ENCODE assay signal across 13 cellular contexts in the genomic region with DNA sequence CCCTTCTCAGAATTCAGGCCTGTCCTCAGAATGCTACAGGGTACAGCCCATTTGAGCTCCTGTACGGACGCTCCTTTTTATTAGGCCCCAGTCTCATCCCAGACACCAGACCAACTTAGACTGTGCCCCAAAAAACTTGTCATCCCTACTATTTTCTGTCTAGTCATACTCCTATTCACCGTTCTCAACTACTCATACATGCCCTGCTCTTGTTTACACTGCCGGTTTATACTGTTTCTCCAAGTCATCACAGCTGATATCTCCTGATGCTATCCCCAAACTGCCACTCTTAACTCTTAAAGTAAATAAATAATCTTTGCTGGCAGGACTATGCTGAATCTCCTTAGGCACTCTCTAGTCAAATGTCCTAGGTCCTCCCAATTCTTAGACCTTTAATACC. TPM values are rescaled to one million over a fixed set of nuclear protein-coding genes. Genes with fewer than 3 reads are reported as not detected.
A peak's percentile ranks its signal among the peaks of the same experiment; 100 is the strongest.
DNase-seq lines count a peak whose midpoint lies in the region; ATAC-seq, FAIRE-seq and TF ChIP-seq lines count a peak whose summit lies in the region.
"Not testable (repeated sequence)": the region's sequence is repeated elsewhere in the genome, so short reads cannot be mapped to it uniquely, and the experiment has no call there.
"Had no signal": no experiment of that assay in that cellular context is flagged by ENCODE, and none has a peak within 500 bp of the region (broad histone marks: within the 10 kb centered on the region; RNA-seq: fewer than 3 reads in every experiment).

No MANE protein-coding gene starts in this region.

- not testable (repeated sequence) for H3K79me1 ChIP-seq in IMR-90 (ENCODE audit: low read depth in 1 of 2, low read length in 2 of 2); mesendoderm (ENCODE audit: low read length)

- H4K20me1 ChIP-seq in IMR-90 (ENCODE audit: insufficient read depth, low read length); K562 (replicated peaks; ENCODE audit: control insufficient read depth, insufficient read depth, low read length): not testable (repeated sequence)

- not testable (repeated sequence) for H3K36me3 ChIP-seq in ES-I3 (ENCODE audit: insufficient read depth, low read length); HUES48 (ENCODE audit: control insufficient read depth, insufficient read depth, low read length); IMR-90 (ENCODE audit: control insufficient read depth, insufficient read depth, low read length); K562 (ENCODE audit: control insufficient read depth, insufficient read depth, low read length); mesendoderm (ENCODE audit: control insufficient read depth, insufficient read depth, low read length)

- not testable (repeated sequence) for FAIRE-seq in A549 (lab: Jason Lieb, UNC); K562 (lab: Jason Lieb, UNC)

- not testable (repeated sequence) for H3K56ac ChIP-seq in IMR-90 (ENCODE audit: extremely low read depth, insufficient read depth, low read length)
- peak overlapping the region; percentile 50 for H3K56ac ChIP-seq in mesendoderm (ENCODE audit: low read length)

- CTCF ChIA-PET in A549 (lab: Yijun Ruan, JAX); IMR-90 (lab: Yijun Ruan, JAX); K562 (lab: Yijun Ruan, JAX; ENCODE audit: low intra/inter-chr PET ratio): not testable (repeated sequence)

- POLR2A ChIA-PET in A549 (lab: Yijun Ruan, JAX); IMR-90 (lab: Charles Lee; ENCODE audit: unreplicated experiment): not testable (repeated sequence)
- POLR2A ChIA-PET in K562 (lab: Yijun Ruan, JAX): interaction anchor here (0.8 to 2.6 kb wide), 3 partner anchors 11 to 17 kb away, joined by 3 to 8 read pairs (median 7); no protein-coding TSS in a partner anchor

- peak overlapping the region; percentile 24; the same call in 1 of the 2 replicates for H3K9ac ChIP-seq in ES-I3 (ENCODE audit: low read depth, low read length)
- H3K9ac ChIP-seq in HUES48 (ENCODE audit: low read depth, low read length); IMR-90 (ENCODE audit: low read depth, low read length); mesendoderm (ENCODE audit: low read length): not testable (repeated sequence)
- peak overlapping the region in 1 of 2 experiments; percentile 72; a peak in 2 of 4 replicates for H3K9ac ChIP-seq in K562 (ENCODE audit: insufficient read depth in 1 of 2, low read depth in 2 of 2, low read length in 2 of 2)

- not testable (repeated sequence) for H2BK5ac ChIP-seq in IMR-90 (ENCODE audit: low read depth, low read length, poor library complexity, severe bottlenecking)
- peak overlapping the region; percentile 54 for H2BK5ac ChIP-seq in mesendoderm (ENCODE audit: low read length)

- not testable (repeated sequence) for H3K27me3 ChIP-seq in HUES48 (ENCODE audit: control insufficient read depth, insufficient read depth, low read length); IMR-90 (ENCODE audit: control insufficient read depth, insufficient read depth, low read length); K562 (ENCODE audit: control insufficient read depth in 2 of 2, insufficient read depth in 2 of 2, low read length in 2 of 2); mesendoderm (ENCODE audit: insufficient read depth, low read length, poor library complexity)

- not testable (repeated sequence) for H3K4me2 ChIP-seq in A549; IMR-90 (ENCODE audit: low read depth, low read length); mesendoderm (ENCODE audit: low read length)
- peak overlapping the region; percentile 70 for H3K4me2 ChIP-seq in K562 (ENCODE audit: insufficient read depth, low read length)

- peaks cover 52% of the 10 kb centered on the region for H3K79me2 ChIP-seq in K562 (ENCODE audit: control insufficient read depth, insufficient read depth, low read length)
- H3K79me2 ChIP-seq in mesendoderm (ENCODE audit: control insufficient read depth, insufficient read depth, low read length): not testable (repeated sequence)

- not testable (repeated sequence) for TF ChIP-seq EP300 in A549 (IDR thresholded peaks at IDR 0.05)
- TF ChIP-seq EP300 in K562 (IDR thresholded peaks at IDR 0.05; ENCODE audit: low read length): peak; percentile 76

- not testable (repeated sequence) for H2AFZ ChIP-seq in IMR-90 (replicated peaks; ENCODE audit: low read length, poor library complexity); K562 (ENCODE audit: low read depth, low read length)

- H4K8ac ChIP-seq in IMR-90 (ENCODE audit: low read depth in 2 of 2, low read length in 2 of 2); mesendoderm (ENCODE audit: low read depth, low read length): not testable (repeated sequence)

- not testable (repeated sequence) for TF ChIP-seq POLR2A in A549 (IDR thresholded peaks at IDR 0.05; ENCODE audit: low read length); IMR-90 (IDR thresholded peaks at IDR 0.05; ENCODE audit: low read depth, low read length)
- TF ChIP-seq POLR2A in K562 (conservative IDR thresholded peaks at IDR 0.05): peak; percentile 58; the same call in 1 of the 2 replicates

- H4K5ac ChIP-seq in IMR-90 (ENCODE audit: low read depth, low read length); mesendoderm (ENCODE audit: low read length): not testable (repeated sequence)

- not testable (repeated sequence) for DNase-seq in A549 (ENCODE audit: low read depth in 1 of 2, low spot score in 1 of 2); IMR-90; K562 (ENCODE audit: extremely low read depth in 1 of 4, low spot score in 3 of 4); mesendoderm

- H3K14ac ChIP-seq in IMR-90 (replicated peaks; ENCODE audit: low read depth, low read length): not testable (repeated sequence)

- TF ChIP-seq RAD21 in A549 (conservative IDR thresholded peaks at IDR 0.05 in 1 of 2, IDR thresholded peaks at IDR 0.05 in 1 of 2); IMR-90 (IDR thresholded peaks at IDR 0.05; ENCODE audit: low read length); K562 (CRISPR knock-in tag; conservative IDR thresholded peaks at IDR 0.05 in 1 of 2, IDR thresholded peaks at IDR 0.05 in 1 of 2): not testable (repeated sequence)

- not testable (repeated sequence) for H3K4me3 ChIP-seq in A549; HUES48 (ENCODE audit: low read depth, low read length); IMR-90 (ENCODE audit: insufficient read depth, low read depth, low read length); mesendoderm (ENCODE audit: low read length)
- H3K4me3 ChIP-seq in K562: peak overlapping the region; percentile 9; the same call in 1 of the 2 replicates

- not testable (repeated sequence) for H2AK9ac ChIP-seq in IMR-90 (replicated peaks; ENCODE audit: low read depth, low read length, poor library complexity)

- BruUV-seq in IMR-90 (replicated peaks; lab: Mats Ljungman, UMichigan); K562 (replicated peaks; lab: Mats Ljungman, UMichigan): not testable (repeated sequence)

- H4K91ac ChIP-seq in IMR-90 (ENCODE audit: insufficient read depth, low read depth, low read length): not testable (repeated sequence)

- 72% methylated on average over 4 of the region's 4 CpGs for WGBS in A549 (ENCODE audit: missing lambda C conversion rate)
- WGBS in IMR-90 (ENCODE audit: extremely low coverage in 2 of 2, insufficient read length in 1 of 2), 2 experiments: no CpG with 5 or more reads among the region's 4 CpGs
- WGBS in K562 (ENCODE audit: insufficient coverage, low coverage, missing lambda C conversion rate): 5% methylated on average over 2 of the region's 4 CpGs
- WGBS in mesendoderm (ENCODE audit: extremely low coverage, insufficient coverage, low lambda C conversion rate): no CpG with 5 or more reads among the region's 4 CpGs

- H3K4me1 ChIP-seq in A549; HUES48 (ENCODE audit: control insufficient read depth, insufficient read depth, low read length); IMR-90 (ENCODE audit: control insufficient read depth, insufficient read depth, low read length); mesendoderm (ENCODE audit: control insufficient read depth, low read depth, low read length): not testable (repeated sequence)
- peaks cover 12% of the 10 kb centered on the region for H3K4me1 ChIP-seq in ES-I3 (ENCODE audit: insufficient read depth, low read length)
- peaks cover 8 to 17% of the 10 kb centered on the region in 2 experiments for H3K4me1 ChIP-seq in K562 (replicated peaks in 1 of 2; ENCODE audit: control insufficient read depth in 2 of 2, insufficient read depth in 2 of 2, low read length in 2 of 2)

- H3K27ac ChIP-seq in A549; IMR-90 (ENCODE audit: insufficient read depth, low read length): not testable (repeated sequence)
- H3K27ac ChIP-seq in HUES48 (ENCODE audit: low read depth, low read length): peak overlapping the region; percentile 45
- peak overlapping the region; percentile 87 for H3K27ac ChIP-seq in K562 (ENCODE audit: extremely low read depth, low read depth, low read length)
- H3K27ac ChIP-seq in mesendoderm (ENCODE audit: low read depth, low read length): peak overlapping the region; percentile 80

- intact Hi-C loops in IMR-90 (cut with micrococcal nuclease); K562 (cut with micrococcal nuclease): not testable (repeated sequence)

- H2BK20ac ChIP-seq in IMR-90 (ENCODE audit: low read depth, low read length): not testable (repeated sequence)

- ATAC-seq in A549; IMR-90 (ENCODE audit: low read depth); K562: not testable (repeated sequence)

- dilution Hi-C loops in IMR-90 (cut with HindIII; ENCODE audit: low sequenced_read_pairs, unreplicated experiment): not testable (repeated sequence)

- H3K18ac ChIP-seq in IMR-90 (ENCODE audit: low read depth, low read length); mesendoderm (ENCODE audit: low read length): not testable (repeated sequence)

- H2AK5ac ChIP-seq in IMR-90 (ENCODE audit: low read depth, low read length); mesendoderm (ENCODE audit: low read length): not testable (repeated sequence)

- H2BK120ac ChIP-seq in IMR-90 (ENCODE audit: low read depth, low read length): not testable (repeated sequence)
- H2BK120ac ChIP-seq in mesendoderm (ENCODE audit: low read depth, low read length): peak overlapping the region; percentile 79

- in situ Hi-C loops in IMR-90 (cut with MboI; ENCODE audit: low sequenced_read_pairs); K562 (cut with MboI): not testable (repeated sequence)

- H3K9me1 ChIP-seq in IMR-90 (ENCODE audit: insufficient read depth, low read length); K562 (ENCODE audit: control insufficient read depth, insufficient read depth, low read length): not testable (repeated sequence)

- H2BK15ac ChIP-seq in IMR-90 (ENCODE audit: low read depth, low read length): peak overlapping the region; percentile 17; the same call in 1 of the 3 replicates
- H2BK15ac ChIP-seq in mesendoderm (replicated peaks; ENCODE audit: low read depth): not testable (repeated sequence)

- not testable (repeated sequence) for H3K9me3 ChIP-seq in A549; ES-I3 (ENCODE audit: control insufficient read depth, insufficient read depth, low read length); HUES48 (ENCODE audit: control insufficient read depth, insufficient read depth, low read length); IMR-90 (ENCODE audit: control insufficient read depth, insufficient read depth, low read length); K562 (replicated peaks; ENCODE audit: control insufficient read depth, insufficient read depth, low read depth, low read length)

- H3K4ac ChIP-seq in IMR-90 (ENCODE audit: low read depth, low read length); mesendoderm (ENCODE audit: low read depth, low read length): not testable (repeated sequence)

- TF ChIP-seq CTCF in A549 (IDR thresholded peaks at IDR 0.05); IMR-90 (conservative IDR thresholded peaks at IDR 0.05; ENCODE audit: low read depth, low read length); K562 (IDR thresholded peaks at IDR 0.05 in 2 of 3, conservative IDR thresholded peaks at IDR 0.05 in 1 of 3; ENCODE audit: insufficient read depth in 2 of 3, low read depth in 1 of 3, low read length in 3 of 3): not testable (repeated sequence)

- not testable (repeated sequence) for H3K23ac ChIP-seq in IMR-90 (ENCODE audit: low read depth, low read length); mesendoderm (ENCODE audit: low read length)

RNA-seq across cellular contexts. Expression of a gene that starts 18.8 kb away (rescaled TPM):
- polyA plus RNA-seq in A549 (2011; rRNA removed) (1.3 and 2.3 TPM in 2 replicates), A549 (2017; fragmentation: RNase III; extraction: RNeasy Plus Mini Kit Qiagen cat#74134 plus additional on column Dnase treatment) (2.8 to 4.4 TPM (median 2.9 TPM) in 3 replicates), IMR-90 (2012; rRNA removed) (45.2 and 50.8 TPM in 2 replicates), K562 (2011; rRNA removed) (1.2 and 1.6 TPM in 2 replicates), K562 (2014; fragmentation: Illumina TruSeq; extraction: Trizol) (2.0 and 2.2 TPM in 2 replicates), K562 (2014; fragmentation: Nextera tagmentation; extraction: Ambion mirVana) (1 to 10 TPM; 1.5 to 2.9 TPM), K562 (2014; rRNA removed) (1.2 and 2.2 TPM in 2 replicates)
- polyA plus RNA-seq in A549 (2012; cell fraction: cytosol; rRNA removed): 0.66 and 1.6 TPM in 2 replicates
- polyA plus RNA-seq in A549 (2012; cell fraction: nucleus; rRNA removed): 1.4 and 2.1 TPM in 2 replicates
- polyA minus RNA-seq in A549 (2011; rRNA and poly(A)+ RNA removed): 0.73 TPM in 1 of 2 replicates, not detected in the other
- total RNA-seq in IMR-90 (2012; rRNA removed) (15.2 and 18.3 TPM in 2 replicates), K562 (2014; rRNA removed) (1.1 and 1.2 TPM in 2 replicates), K562 (2014; rRNA removed; fragmentation: Illumina TruSeq; extraction: Trizol) (1.3 and 1.5 TPM in 2 replicates), K562 (2015; rRNA removed; fragmentation: Illumina TruSeq; extraction: Trizol) (0.68 and 0.76 TPM in 2 replicates), K562 (2021) (0.94 and 1.5 TPM in 2 replicates)
- polyA plus RNA-seq in IMR-90 (2012; cell fraction: cytosol; rRNA removed): 52.3 and 73.8 TPM in 2 replicates
- 136 and 310 TPM in 2 replicates for polyA plus RNA-seq in IMR-90 (2012; cell fraction: nucleus; rRNA removed; ENCODE audit: low replicate concordance)
- 5.2 and 5.4 TPM in 2 replicates for total RNA-seq in K562 (2011; cell fraction: chromatin; rRNA removed; ENCODE audit: low replicate concordance)
- 2.2 and 6.7 TPM in 2 replicates for total RNA-seq in K562 (2011; cell fraction: nucleolus; rRNA removed)
- total RNA-seq in K562 (2011; cell fraction: nucleoplasm; rRNA removed): 1.9 and 7.3 TPM in 2 replicates
- 0.48 and 0.63 TPM in 2 replicates for polyA plus RNA-seq in K562 (2011; cell fraction: cytosol; rRNA removed)
- 3.0 and 4.2 TPM in 2 replicates for polyA plus RNA-seq in K562 (2011; cell fraction: nucleus; rRNA removed)
- polyA plus RNA-seq in K562 (2012): 1.1 and 2.5 TPM in 2 replicates
- polyA minus RNA-seq in K562 (2011; rRNA and poly(A)+ RNA removed): 0.57 and 1.1 TPM in 2 replicates
- 1.4 and 1.5 TPM in 2 replicates for polyA minus RNA-seq in K562 (2011; cell fraction: cytosol; rRNA and poly(A)+ RNA removed)
- 2.4 TPM in 2 replicates for polyA minus RNA-seq in K562 (2011; cell fraction: nucleus; rRNA and poly(A)+ RNA removed)
- polyA plus RNA-seq in mesendoderm (2013, experiment 1 of 2): 4.6 TPM
- polyA plus RNA-seq in mesendoderm (2013, experiment 2 of 2): 4.6 TPM
- total RNA-seq: A172; A673; Caco-2; CD4-positive, alpha-beta memory T cell; CD4-positive, CD25-positive, alpha-beta regulatory T cell; G401; GM12878 had no signal
- polyA plus RNA-seq: CD4-positive, alpha-beta memory T cell; CD4-positive, CD25-positive, alpha-beta regulatory T cell; GM12878 had no signal

Comparison
In these comparisons a context has a peak if more than half of its experiments do, and no peak if none do; other contexts are left out.
1. RNA of a gene that starts 18.8 kb away (polyA plus RNA-seq): 45.2 to 310 TPM in IMR-90; 0.66 to 4.4 TPM in A549 and 0.48 to 4.2 TPM in K562; every median in the first group is over 4 times any median in the second.